Comparison of ENCODE assay signal across 11 cellular contexts in the genomic region with DNA sequence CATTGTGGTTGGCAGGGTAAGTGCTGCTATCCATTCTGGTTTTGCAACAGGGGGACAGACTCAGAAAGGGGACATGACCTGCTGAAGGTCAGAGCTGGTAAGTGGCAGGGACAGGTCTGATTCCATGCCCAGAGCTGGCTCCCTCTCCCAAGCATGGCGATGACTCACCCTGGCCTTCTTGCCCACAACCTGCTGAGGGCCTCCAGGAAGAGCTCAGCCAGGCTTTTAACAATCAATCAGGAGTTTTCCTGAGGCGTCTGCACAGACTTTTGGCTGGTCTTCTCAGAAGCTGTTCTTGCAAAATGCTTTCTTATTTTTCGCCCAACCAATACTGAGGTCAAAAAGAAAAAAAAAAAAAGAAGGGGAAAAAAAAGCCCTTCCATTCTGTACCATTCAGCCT. TPM values are rescaled to one million over a fixed set of nuclear protein-coding genes. Genes with fewer than 3 reads are reported as not detected.
A peak's percentile ranks its signal among the peaks of the same experiment; 100 is the strongest.
DNase-seq lines count a peak whose midpoint lies in the region; ATAC-seq and TF ChIP-seq lines count a peak whose summit lies in the region.
"Had no signal": no experiment of that assay in that cellular context is flagged by ENCODE, and none has a peak within 500 bp of the region (broad histone marks: within the 10 kb centered on the region; RNA-seq: fewer than 3 reads in every experiment).

No MANE protein-coding gene starts in this region.

- no peaks in the 10 kb centered on the region for H3K36me3 ChIP-seq in osteoblast (ENCODE audit: insufficient read depth, low read length)
- H3K36me3 ChIP-seq: SJCRH30 had no signal

- no peak overlapping the region for H3K4me2 ChIP-seq in osteoblast (ENCODE audit: insufficient read depth, low read length)
- H3K4me2 ChIP-seq: KMS-11 had no signal

- no peak for ATAC-seq in GM21723 (IDR thresholded peaks at IDR 0.05; ENCODE audit: unreplicated experiment)
- ATAC-seq: activated T-cell treated with anti-CD3 and anti-CD28 coated beads, Interleukin-2, amount 50 U/mL, for 4 hours had no signal

- H3K27ac ChIP-seq in epithelial cell of prostate = no peak overlapping the region
- H3K27ac ChIP-seq in osteoblast (ENCODE audit: low read depth, low read length) = no peak overlapping the region
- H3K27ac ChIP-seq: KMS-11, SJCRH30 had no signal

- no peaks in the 10 kb centered on the region for H3K9me3 ChIP-seq in osteoblast (ENCODE audit: low read depth, low read length)
- H3K9me3 ChIP-seq: SJCRH30 had no signal

- H2AFZ ChIP-seq in osteoblast (ENCODE audit: low read length) = no peak overlapping the region

- no peak overlapping the region for H3K4me3 ChIP-seq in osteoblast (ENCODE audit: insufficient read depth, low read length)
- H3K4me3 ChIP-seq: SJCRH30 had no signal

- TF ChIP-seq CTCF in osteoblast (IDR thresholded peaks at IDR 0.05; ENCODE audit: extremely low read depth, low read depth, low read length) = no peak

- no peaks in the 10 kb centered on the region for H3K79me2 ChIP-seq in osteoblast (ENCODE audit: insufficient read depth, low read length)

- DNase-seq in ELR (ENCODE audit: low read depth) (peak; percentile 64), NCI-H226 (peak; percentile 73), epithelial cell of prostate (ENCODE audit: low read depth, low spot score) (peak; percentile 39), osteoblast (ENCODE audit: insufficient read length, low spot score, missing footprints) (peak; percentile 86), NCI-H345 (lab: John Stamatoyannopoulos, UW) (no peak), NCI-H128 (lab: John Stamatoyannopoulos, UW; ENCODE audit: unreplicated experiment) (no peak)
- DNase-seq in stimulated activated CD4-positive, alpha-beta T cell treated with anti-CD3 and anti-CD28 coated beads, Interleukin-1b, Interleukin-23, amount 100 ng/mL, for 48 hours = no peak
- DNase-seq: activated T-cell treated with anti-CD3 and anti-CD28 coated beads, Interleukin-2, amount 50 U/mL, for 4 hours had no signal

- no peaks in the 10 kb centered on the region for H4K20me1 ChIP-seq in osteoblast (ENCODE audit: insufficient read depth, low read length)

- H3K27me3 ChIP-seq in osteoblast (ENCODE audit: insufficient read depth, low read length) = peaks cover 14% of the 10 kb centered on the region
- H3K27me3 ChIP-seq: SJCRH30 had no signal

- no peaks in the 10 kb centered on the region for H3K4me1 ChIP-seq in osteoblast (ENCODE audit: insufficient read depth, low read length)
- H3K4me1 ChIP-seq: SJCRH30 had no signal

RNA-seq across cellular contexts. Expression of gene SIAH3, which starts 17.9 kb away (rescaled TPM):
- not detected in 2 replicates for total RNA-seq in osteoblast
- total RNA-seq: SJCRH30 had no signal

Comparison
In these comparisons a context has a peak if more than half of its experiments do, and no peak if none do; other contexts are left out.
1. DNase-seq: peak in ELR (single experiment), NCI-H226 (single experiment), epithelial cell of prostate (single experiment) and osteoblast (single experiment); none in stimulated activated CD4-positive, alpha-beta T cell treated with anti-CD3 and anti-CD28 coated beads, Interleukin-1b, Interleukin-23, amount 100 ng/mL, for 48 hours (single experiment), NCI-H345 (single experiment) and NCI-H128 (single experiment).